Comparison of ENCODE assay signal across 2 cellular contexts in genomic region chr1:3546048-3546384, GRCh38.
A peak's percentile ranks its signal among the peaks of the same experiment; 100 is the strongest.
TF ChIP-seq lines count a peak whose summit lies in the region.

No MANE protein-coding gene starts in this region.

TF ChIP-seq in HepG2, 621 proteins besides CTCF, POLR2A, EP300 and RAD21:
- TF ChIP-seq AGO2 (optimal IDR thresholded peaks at IDR 0.05; ENCODE audit: low read depth, low read length) (peak; percentile 17), RBM22 (optimal IDR thresholded peaks at IDR 0.05; ENCODE audit: low read length) (peak; percentile 86)
- TF ChIP-seq, protein P1, sequence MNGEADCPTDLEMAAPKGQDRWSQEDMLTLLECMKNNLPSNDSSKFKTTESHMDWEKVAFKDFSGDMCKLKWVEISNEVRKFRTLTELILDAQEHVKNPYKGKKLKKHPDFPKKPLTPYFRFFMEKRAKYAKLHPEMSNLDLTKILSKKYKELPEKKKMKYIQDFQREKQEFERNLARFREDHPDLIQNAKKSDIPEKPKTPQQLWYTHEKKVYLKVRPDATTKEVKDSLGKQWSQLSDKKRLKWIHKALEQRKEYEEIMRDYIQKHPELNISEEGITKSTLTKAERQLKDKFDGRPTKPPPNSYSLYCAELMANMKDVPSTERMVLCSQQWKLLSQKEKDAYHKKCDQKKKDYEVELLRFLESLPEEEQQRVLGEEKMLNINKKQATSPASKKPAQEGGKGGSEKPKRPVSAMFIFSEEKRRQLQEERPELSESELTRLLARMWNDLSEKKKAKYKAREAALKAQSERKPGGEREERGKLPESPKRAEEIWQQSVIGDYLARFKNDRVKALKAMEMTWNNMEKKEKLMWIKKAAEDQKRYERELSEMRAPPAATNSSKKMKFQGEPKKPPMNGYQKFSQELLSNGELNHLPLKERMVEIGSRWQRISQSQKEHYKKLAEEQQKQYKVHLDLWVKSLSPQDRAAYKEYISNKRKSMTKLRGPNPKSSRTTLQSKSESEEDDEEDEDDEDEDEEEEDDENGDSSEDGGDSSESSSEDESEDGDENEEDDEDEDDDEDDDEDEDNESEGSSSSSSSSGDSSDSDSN (CRISPR knock-in tag; IDR thresholded peaks at IDR 0.05): no peak

TF ChIP-seq in H1, 55 proteins besides CTCF, POLR2A, EP300 and RAD21:
- TF ChIP-seq NANOG (IDR thresholded peaks at IDR 0.05; ENCODE audit: insufficient read depth, low read depth, low read length, poor library complexity, severe bottlenecking) (no peak), ZNF274 (IDR thresholded peaks at IDR 0.05; ENCODE audit: borderline replicate concordance, extremely low read depth, low read length) (no peak), JUN (IDR thresholded peaks at IDR 0.05; ENCODE audit: low read depth, low read length) (no peak), ASH2L (IDR thresholded peaks at IDR 0.05; ENCODE audit: low read length) (no peak), TEAD4 (IDR thresholded peaks at IDR 0.05; ENCODE audit: low read depth, low read length) (no peak), SIN3A (conservative IDR thresholded peaks at IDR 0.05 in 1 of 2, IDR thresholded peaks at IDR 0.05 in 1 of 2; ENCODE audit: low read depth in 1 of 2, low read length in 2 of 2) (no peak), TCF12 (IDR thresholded peaks at IDR 0.05; ENCODE audit: low read depth, low read length) (no peak), HDAC2 (IDR thresholded peaks at IDR 0.05; ENCODE audit: borderline replicate concordance in 1 of 2, low read depth in 2 of 2, low read length in 2 of 2) (no peak), TBP (IDR thresholded peaks at IDR 0.05; ENCODE audit: low read depth, low read length) (no peak), RFX5 (IDR thresholded peaks at IDR 0.05; ENCODE audit: borderline replicate concordance, low read depth, low read length) (no peak), CBX5 (IDR thresholded peaks at IDR 0.05; ENCODE audit: low read depth, low read length) (no peak)
